ENCODE assay signal across 16 cellular contexts in genomic region chr1:205109269-205109668, GRCh38.
"Had no signal": no experiment of that assay in that cellular context is flagged by ENCODE, and none has a peak within 500 bp of the region (broad histone marks: within the 10 kb centered on the region; RNA-seq: fewer than 3 reads in every experiment).

No MANE protein-coding gene starts in this region.

- DNase-seq: effector CD8-positive, alpha-beta T cell; foreskin melanocyte; left colon; left ventricle myocardium superior; mesenchymal stem cell; midbrain; nephron progenitor cell; sigmoid colon; transverse colon had no signal

- ATAC-seq: left colon, left ventricle myocardium superior had no signal

- H3K9me3 ChIP-seq: right atrium auricular region, sigmoid colon, thoracic aorta, transverse colon had no signal

- H3K4me3 ChIP-seq: coronary artery, hepatocyte, lung, right atrium auricular region, sigmoid colon, skin epidermis, thoracic aorta, transverse colon had no signal

- H3K27me3 Mint-ChIP-seq: stimulated activated naive CD8-positive, alpha-beta T cell treated with anti-CD3 and anti-CD28 coated beads, Interleukin-15, Interleukin-2, amounts not matched to agents 100 ng/mL and 50 ng/mL, for 24 hours had no signal

- H3K27ac ChIP-seq: coronary artery, hepatocyte, right atrium auricular region, sigmoid colon, skin epidermis, thoracic aorta, transverse colon had no signal

- H3K27me3 ChIP-seq: hepatocyte, right atrium auricular region, sigmoid colon, transverse colon had no signal

- H3K4me1 Mint-ChIP-seq: nephron progenitor cell had no signal

- H3K9me3 Mint-ChIP-seq: nephron progenitor cell; stimulated activated naive CD8-positive, alpha-beta T cell treated with anti-CD3 and anti-CD28 coated beads, Interleukin-15, Interleukin-2, amounts not matched to agents 100 ng/mL and 50 ng/mL, for 24 hours had no signal

- H3K27ac Mint-ChIP-seq: stimulated activated naive CD8-positive, alpha-beta T cell treated with anti-CD3 and anti-CD28 coated beads, Interleukin-15, Interleukin-2, amounts not matched to agents 100 ng/mL and 50 ng/mL, for 24 hours had no signal

- H3K4me3 Mint-ChIP-seq: nephron progenitor cell; stimulated activated naive CD8-positive, alpha-beta T cell treated with anti-CD3 and anti-CD28 coated beads, Interleukin-15, Interleukin-2, amounts not matched to agents 100 ng/mL and 50 ng/mL, for 24 hours had no signal
